ENCODE assay signal across 8 cellular contexts in genomic region chr1:18901952-18902522, GRCh38. TPM values are rescaled to one million over a fixed set of nuclear protein-coding genes. Genes with fewer than 3 reads are reported as not detected.
DNase-seq lines count a peak whose midpoint lies in the region; ATAC-seq and TF ChIP-seq lines count a peak whose summit lies in the region.

No MANE protein-coding gene starts in this region.

- no peak for ATAC-seq in HG03139 (IDR thresholded peaks at IDR 0.05; ENCODE audit: unreplicated experiment)

- H3K4me1 ChIP-seq in GM23248 (ENCODE audit: insufficient read depth) (peaks cover 10% of the 10 kb centered on the region), SJCRH30 (peaks cover 24% of the 10 kb centered on the region), neural progenitor cell (peaks cover 14% of the 10 kb centered on the region)

- peak overlapping the region; percentile 79 for H3K4me2 ChIP-seq in GM23248 (ENCODE audit: unreplicated experiment)
- peak overlapping the region; percentile 93 for H3K4me2 ChIP-seq in neural progenitor cell

- peak overlapping the region; percentile 82 for H3K27ac ChIP-seq in C4-2B
- peak overlapping the region; percentile 83 for H3K27ac ChIP-seq in GM23248
- peak overlapping the region; percentile 93 for H3K27ac ChIP-seq in SJCRH30
- no peak overlapping the region for H3K27ac ChIP-seq in neural progenitor cell

- no peaks in the 10 kb centered on the region for H3K9me2 ChIP-seq in GM23248 (ENCODE audit: insufficient read depth)

- H3K79me2 ChIP-seq in GM23248 (ENCODE audit: insufficient read depth) (no peaks in the 10 kb centered on the region), neural progenitor cell (ENCODE audit: low read depth) (peaks cover 15% of the 10 kb centered on the region)

- H3K9ac ChIP-seq in GM23248: peak overlapping the region; percentile 91
- peak overlapping the region; percentile 95 for H3K9ac ChIP-seq in neural progenitor cell

- H3K4me3 ChIP-seq in GM23248 (peak overlapping the region; percentile 86), SJCRH30 (peak overlapping the region; percentile 78), neural progenitor cell (peak overlapping the region; percentile 80)

- H3K27me3 ChIP-seq in GM23248 (replicated peaks; ENCODE audit: insufficient read depth): no peaks in the 10 kb centered on the region
- H3K27me3 ChIP-seq in SJCRH30: no peaks in the 10 kb centered on the region
- H3K27me3 ChIP-seq in neural progenitor cell: peaks cover 7% of the 10 kb centered on the region

- H3K4me3 Mint-ChIP-seq in neural progenitor cell: peak overlapping the region; percentile 98

- H3F3A ChIP-seq in GM23248 (ENCODE audit: insufficient read depth) (peaks cover 15% of the 10 kb centered on the region), neural progenitor cell (ENCODE audit: low read depth) (peaks cover 5% of the 10 kb centered on the region)

- H3K9me3 ChIP-seq in GM23248 (ENCODE audit: low read depth) (no peaks in the 10 kb centered on the region), SJCRH30 (replicated peaks) (no peaks in the 10 kb centered on the region), neural progenitor cell (ENCODE audit: low read depth) (no peaks in the 10 kb centered on the region)

- H3K36me3 ChIP-seq in GM23248 (ENCODE audit: low read depth) (no peaks in the 10 kb centered on the region), SJCRH30 (no peaks in the 10 kb centered on the region), neural progenitor cell (no peaks in the 10 kb centered on the region)

- peaks cover 5% of the 10 kb centered on the region for H3K27me3 Mint-ChIP-seq in neural progenitor cell (ENCODE audit: insufficient read depth, low read depth)

- peak overlapping the region; percentile 95 for H3K27ac Mint-ChIP-seq in neural progenitor cell

- no peaks in the 10 kb centered on the region for H3K36me3 Mint-ChIP-seq in neural progenitor cell

- TF ChIP-seq CTCF in C4-2B (conservative IDR thresholded peaks at IDR 0.05) (no peak), neural progenitor cell (IDR thresholded peaks at IDR 0.05) (no peak)

- peaks cover 13% of the 10 kb centered on the region for H3K4me1 Mint-ChIP-seq in neural progenitor cell

- WGBS in GM23248 (ENCODE audit: low coverage in 1 of 2, low lambda C conversion rate in 2 of 2, missing lambda C conversion rate in 2 of 2), 2 experiments: 1 to 3% methylated on average over 24 to 34 of the region's 44 CpGs

- in situ Hi-C loops in GM23248 (cut with MboI): loop anchor here (10.0 kb wide), 1 partner anchor 173 kb away; no protein-coding TSS in a partner anchor

- DNase-seq in GM23248 (peak; percentile 68), SJCRH30 (peak; percentile 49 to 62), erythroblast (lab: John Stamatoyannopoulos, UW) (peak; percentile 40 to 65), neural progenitor cell (ENCODE audit: low spot score) (no peak), dedifferentiated amniotic fluid mesenchymal stem cell (ENCODE audit: extremely low spot score) (no peak), KG1 (lab: John Stamatoyannopoulos, UW) (no peak)

- TF ChIP-seq POLR2A in erythroblast (IDR thresholded peaks at IDR 0.05; ENCODE audit: low read length): no peak

- H2AFZ ChIP-seq in GM23248: peak overlapping the region; percentile 91
- peak overlapping the region; percentile 98 for H2AFZ ChIP-seq in neural progenitor cell (replicated peaks)

- no peaks in the 10 kb centered on the region for H4K20me1 ChIP-seq in GM23248 (ENCODE audit: insufficient read depth)
- peaks cover 10% of the 10 kb centered on the region for H4K20me1 ChIP-seq in neural progenitor cell (ENCODE audit: low read depth)

- no peaks in the 10 kb centered on the region for H3K9me3 Mint-ChIP-seq in neural progenitor cell

RNA-seq across cellular contexts. Expression of gene ALDH4A1, which starts 0.3 kb away (rescaled TPM):
- 13.3 and 26.4 TPM in 2 replicates for total RNA-seq in GM23248 (2014; rRNA removed; shearing (Covaris generic))
- polyA plus RNA-seq in GM23248 (2016; fragmentation: Nextera tagmentation; extraction: Ambion mirVana): 10.9 and 11.2 TPM in 2 replicates
- 7.2 and 7.5 TPM in 2 replicates for total RNA-seq in SJCRH30 (2014; rRNA removed; shearing (Covaris generic))
- total RNA-seq in neural progenitor cell (ENCODE audit: low replicate concordance): 21.8 and 39.9 TPM in 2 replicates

RNA-seq across cellular contexts. Expression of gene TAS1R2, which starts 42.6 kb away (rescaled TPM):
- total RNA-seq in GM23248 (2014; rRNA removed; shearing (Covaris generic)): not detected in 2 replicates
- not detected in 2 replicates for polyA plus RNA-seq in GM23248 (2016; fragmentation: Nextera tagmentation; extraction: Ambion mirVana)
- total RNA-seq in SJCRH30 (2014; rRNA removed; shearing (Covaris generic)): not detected in 2 replicates
- not detected in 2 replicates for total RNA-seq in neural progenitor cell (ENCODE audit: low replicate concordance)

RNA-seq across cellular contexts. Expression of gene IFFO2, which starts 54.4 kb away (rescaled TPM):
- 12.8 and 13.2 TPM in 2 replicates for total RNA-seq in GM23248 (2014; rRNA removed; shearing (Covaris generic))
- 0.60 and 1.1 TPM in 2 replicates for polyA plus RNA-seq in GM23248 (2016; fragmentation: Nextera tagmentation; extraction: Ambion mirVana)
- 5.9 and 6.2 TPM in 2 replicates for total RNA-seq in SJCRH30 (2014; rRNA removed; shearing (Covaris generic))
- 0.65 and 1.5 TPM in 2 replicates for total RNA-seq in neural progenitor cell (ENCODE audit: low replicate concordance)

Comparison
In these comparisons a context has a peak if more than half of its experiments do, and no peak if none do; other contexts are left out.
1. DNase-seq: peak in GM23248 (single experiment), SJCRH30 (2 of 2) and erythroblast (2 of 2); none in neural progenitor cell (single experiment), dedifferentiated amniotic fluid mesenchymal stem cell (single experiment) and KG1 (single experiment).
2. Peak in every context shown above with its lines, with median percentiles within 50 percentile points of each other: H3K4me3 ChIP-seq.